Comparison of ENCODE assay signal across 18 cellular contexts in the genomic region with DNA sequence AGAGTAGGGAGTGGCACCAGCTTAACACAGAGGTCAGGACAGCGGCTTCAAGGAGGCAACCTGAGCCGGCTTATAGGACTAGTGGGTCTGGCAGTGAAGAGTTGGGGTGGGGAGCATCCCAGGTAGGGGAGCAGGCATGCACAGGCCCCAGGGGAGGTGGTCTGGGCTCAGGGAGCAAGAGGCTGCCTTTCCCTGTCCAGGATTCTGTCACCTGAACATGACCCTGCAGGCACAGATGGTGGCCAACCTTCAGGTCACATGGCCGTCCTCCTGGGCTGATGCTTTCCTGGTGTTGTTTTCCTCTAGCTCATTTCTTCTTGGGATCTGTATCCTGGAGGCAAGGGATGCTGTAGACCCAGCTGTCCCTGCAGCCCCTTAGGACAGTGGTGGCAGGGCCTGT.
"Had no signal": no experiment of that assay in that cellular context is flagged by ENCODE, and none has a peak within 500 bp of the region (broad histone marks: within the 10 kb centered on the region; RNA-seq: fewer than 3 reads in every experiment).

No MANE protein-coding gene starts in this region.

- H3K9me3 Mint-ChIP-seq: endodermal cell; natural killer cell; stimulated activated naive CD8-positive, alpha-beta T cell treated with anti-CD3 and anti-CD28 coated beads, Interleukin-15, Interleukin-2, amounts not matched to agents 100 ng/mL and 50 ng/mL, for 24 hours had no signal

- H2AFZ ChIP-seq: hepatocyte had no signal

- H3K4me1 Mint-ChIP-seq: endodermal cell, natural killer cell had no signal

- H3K4me3 Mint-ChIP-seq: endodermal cell; natural killer cell; stimulated activated naive CD8-positive, alpha-beta T cell treated with anti-CD3 and anti-CD28 coated beads, Interleukin-15, Interleukin-2, amounts not matched to agents 100 ng/mL and 50 ng/mL, for 24 hours had no signal

- ATAC-seq: foreskin keratinocyte, left colon, natural killer cell had no signal

- H3K27ac ChIP-seq: coronary artery, foreskin keratinocyte, hepatocyte, sigmoid colon, skin epidermis, tibial artery, upper lobe of left lung, uterus had no signal

- H3K36me3 ChIP-seq: uterus had no signal

- H3K4me1 ChIP-seq: foreskin keratinocyte, sigmoid colon, tibial artery, upper lobe of left lung, uterus had no signal

- H3K4me2 ChIP-seq: hepatocyte had no signal

- DNase-seq: effector CD4-positive, alpha-beta T cell; endodermal cell; erythroblast; foreskin keratinocyte; head of caudate nucleus; kidney; left colon; natural killer cell; sigmoid colon; stimulated activated CD4-positive, alpha-beta T cell treated with anti-CD3 and anti-CD28 coated beads, Interleukin-12 subunit alpha, Interleukin-12 subunit beta, amount 100 ng/mL, for 4 hours; tibial artery; upper lobe of left lung; uterus had no signal

- H3K79me2 ChIP-seq: hepatocyte had no signal

- H3K27ac Mint-ChIP-seq: endodermal cell; natural killer cell; stimulated activated naive CD8-positive, alpha-beta T cell treated with anti-CD3 and anti-CD28 coated beads, Interleukin-15, Interleukin-2, amounts not matched to agents 100 ng/mL and 50 ng/mL, for 24 hours had no signal

- H3K9me3 ChIP-seq: sigmoid colon, tibial artery, upper lobe of left lung, uterus had no signal

- H3K36me3 Mint-ChIP-seq: natural killer cell had no signal

- H3K27me3 Mint-ChIP-seq: stimulated activated naive CD8-positive, alpha-beta T cell treated with anti-CD3 and anti-CD28 coated beads, Interleukin-15, Interleukin-2, amounts not matched to agents 100 ng/mL and 50 ng/mL, for 24 hours had no signal

- H3K27me3 ChIP-seq: foreskin keratinocyte, hepatocyte, sigmoid colon, tibial artery, upper lobe of left lung, uterus had no signal

- FAIRE-seq: endothelial cell of umbilical vein, kidney had no signal

- H3K4me3 ChIP-seq: coronary artery, hepatocyte, sigmoid colon, skin epidermis, tibial artery, upper lobe of left lung, uterus had no signal
